17 cellular contexts compared by ENCODE assay signal in the genomic region with DNA sequence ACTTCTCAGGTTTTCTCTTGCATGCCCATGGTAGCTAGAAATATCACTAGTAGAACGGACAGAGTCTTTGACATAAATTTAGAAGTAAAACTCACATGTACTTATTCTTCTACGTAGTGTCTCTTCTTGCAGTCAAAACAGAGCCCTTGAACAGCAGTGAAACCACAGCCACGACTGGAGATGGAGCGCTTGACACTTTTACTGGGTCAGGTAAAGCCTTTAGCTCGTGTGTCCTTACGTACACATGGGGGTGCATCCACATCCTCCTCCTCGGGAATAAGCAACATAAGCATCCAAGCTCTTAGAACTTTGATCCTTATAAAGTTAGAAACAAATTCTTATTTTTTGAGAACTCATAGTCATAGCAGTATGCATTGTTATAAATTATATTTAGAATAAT.
DNase-seq lines count a peak whose midpoint lies in the region; ATAC-seq and TF ChIP-seq lines count a peak whose summit lies in the region.
"Had no signal": no experiment of that assay in that cellular context is flagged by ENCODE, and none has a peak within 500 bp of the region (broad histone marks: within the 10 kb centered on the region; RNA-seq: fewer than 3 reads in every experiment).

No MANE protein-coding gene starts in this region.

- H3K4me1 Mint-ChIP-seq in GM23338 = peaks cover 17% of the 10 kb centered on the region
- H3K4me1 Mint-ChIP-seq: CD14-positive monocyte; CD4-positive, alpha-beta memory T cell had no signal

- TF ChIP-seq CTCF in GM23338 (conservative IDR thresholded peaks at IDR 0.05; ENCODE audit: low read depth in 2 of 2) = no peak

- H3K36me3 ChIP-seq in GM23338 (ENCODE audit: insufficient read depth) = no peaks in the 10 kb centered on the region
- no peaks in the 10 kb centered on the region for H3K36me3 ChIP-seq in neuronal stem cell (replicated peaks in 1 of 2; ENCODE audit: control insufficient read depth in 2 of 2, insufficient read depth in 2 of 2, low read length in 2 of 2)
- H3K36me3 ChIP-seq in SJCRH30 = no peaks in the 10 kb centered on the region

- no peaks in the 10 kb centered on the region for H3K27me3 Mint-ChIP-seq in GM23338 (ENCODE audit: insufficient read depth, low read depth, poor library complexity)
- H3K27me3 Mint-ChIP-seq: CD4-positive, alpha-beta memory T cell had no signal

- H3K18ac ChIP-seq in neuronal stem cell (ENCODE audit: low read length) = no peak overlapping the region

- H3K9ac ChIP-seq in neuronal stem cell (ENCODE audit: low read depth, low read length, poor library complexity) = no peak overlapping the region
- H3K9ac ChIP-seq: BLaER1, GM23248 had no signal

- H2BK15ac ChIP-seq in neuronal stem cell (ENCODE audit: low read length) = no peak overlapping the region

- no peak overlapping the region for H2BK12ac ChIP-seq in neuronal stem cell (ENCODE audit: low read length)

- H3K36me3 Mint-ChIP-seq in GM23338 (ENCODE audit: low read depth) = no peaks in the 10 kb centered on the region
- H3K36me3 Mint-ChIP-seq: CD14-positive monocyte; CD4-positive, alpha-beta memory T cell had no signal

- no peak overlapping the region for H4K8ac ChIP-seq in neuronal stem cell (ENCODE audit: low read depth, low read length)

- H3K23ac ChIP-seq in neuronal stem cell (ENCODE audit: low read depth, low read length, poor library complexity) = no peak overlapping the region

- H2BK5ac ChIP-seq in neuronal stem cell (ENCODE audit: low read length) = no peak overlapping the region

- H2BK120ac ChIP-seq in neuronal stem cell (ENCODE audit: low read depth, low read length) = no peak overlapping the region

- H3K4ac ChIP-seq in neuronal stem cell (ENCODE audit: low read length) = no peak overlapping the region

- no peaks in the 10 kb centered on the region for H3K79me2 ChIP-seq in GM23338 (replicated peaks; ENCODE audit: insufficient read depth)

- H3K79me1 ChIP-seq in neuronal stem cell (ENCODE audit: low read depth, low read length) = no peaks in the 10 kb centered on the region

- H3K4me1 ChIP-seq in GM23338 (ENCODE audit: insufficient read depth) (peaks cover 6% of the 10 kb centered on the region; the same call in 1 of the 2 replicates), neuronal stem cell (ENCODE audit: control insufficient read depth in 2 of 2, insufficient read depth in 1 of 2, low read depth in 1 of 2, low read length in 2 of 2) (peaks cover 0 to 8% of the 10 kb centered on the region in 2 donors), SJCRH30 (peaks cover 15% of the 10 kb centered on the region)
- H3K4me1 ChIP-seq: BLaER1 had no signal

- no peak overlapping the region for H4K91ac ChIP-seq in neuronal stem cell (ENCODE audit: low read depth, low read length, poor library complexity)

- no peaks in the 10 kb centered on the region for H3K9me3 ChIP-seq in neuronal stem cell (replicated peaks in 1 of 2; ENCODE audit: control insufficient read depth in 2 of 2, insufficient read depth in 1 of 2, low read depth in 1 of 2, low read length in 2 of 2)
- H3K9me3 ChIP-seq in SJCRH30 (replicated peaks) = no peaks in the 10 kb centered on the region
- H3K9me3 ChIP-seq: BLaER1 had no signal

- ATAC-seq in GM23338 = peak; percentile 69
- ATAC-seq: GM12878, HCT116 had no signal

- no peak overlapping the region for H3K4me3 Mint-ChIP-seq in GM23338
- H3K4me3 Mint-ChIP-seq: CD14-positive monocyte; CD4-positive, alpha-beta memory T cell; HFFc6 had no signal

- no peak overlapping the region for H3K14ac ChIP-seq in neuronal stem cell (ENCODE audit: low read length)

- no peaks in the 10 kb centered on the region for H3K9me3 Mint-ChIP-seq in GM23338
- H3K9me3 Mint-ChIP-seq: CD14-positive monocyte; CD4-positive, alpha-beta memory T cell; HFFc6 had no signal

- H3K27ac Mint-ChIP-seq in GM23338 = peak overlapping the region; percentile 68
- H3K27ac Mint-ChIP-seq: CD14-positive monocyte; CD4-positive, alpha-beta memory T cell; HFFc6 had no signal

- DNase-seq in GM23338 (ENCODE audit: low spot score) = no peak
- DNase-seq in OCI-M1 (lab: John Stamatoyannopoulos, UW) = peak; percentile 32
- DNase-seq in left kidney (ENCODE audit: low read depth, low spot score) = peak; percentile 83
- no peak for DNase-seq in neuronal stem cell (ENCODE audit: low spot score)
- no peak for DNase-seq in SJCRH30
- DNase-seq in KG1 (lab: John Stamatoyannopoulos, UW) = no peak
- DNase-seq in stimulated activated CD4-positive, alpha-beta T cell treated with anti-CD3 and anti-CD28 coated beads, Interleukin-1b, Interleukin-23, amount 100 ng/mL, for 48 hours = no peak
- DNase-seq: 8988T; Calu3; CD4-positive, alpha-beta memory T cell; DMS79 treated with DMSO at 0.1 percent for 48 hours; GM23248; HFFc6 had no signal

- no peaks in the 10 kb centered on the region for H4K20me1 ChIP-seq in GM23338 (replicated peaks; ENCODE audit: insufficient read depth)
- H4K20me1 ChIP-seq: BLaER1 had no signal

- no peak overlapping the region for H3K27ac ChIP-seq in GM23338 (ENCODE audit: low read depth)
- peak overlapping the region; percentile 41 for H3K27ac ChIP-seq in neuronal stem cell (replicated peaks; ENCODE audit: low read length)
- no peak overlapping the region for H3K27ac ChIP-seq in SJCRH30
- H3K27ac ChIP-seq: BLaER1, GM23248 had no signal

- H3K4me3 ChIP-seq in GM23338 = no peak overlapping the region
- no peak overlapping the region for H3K4me3 ChIP-seq in neuronal stem cell (ENCODE audit: low read length in 2 of 2)
- no peak overlapping the region for H3K4me3 ChIP-seq in SJCRH30
- H3K4me3 ChIP-seq: BLaER1, GM12878, GM23248 had no signal

- H3K27me3 ChIP-seq in GM23338 (ENCODE audit: insufficient read depth) (no peaks in the 10 kb centered on the region), neuronal stem cell (ENCODE audit: control insufficient read depth in 3 of 3, insufficient read depth in 3 of 3, low read depth in 1 of 3, low read length in 3 of 3) (no peaks in the 10 kb centered on the region), SJCRH30 (no peaks in the 10 kb centered on the region)
- H3K27me3 ChIP-seq: BLaER1 had no signal

- WGBS in neuronal stem cell (ENCODE audit: extremely low coverage in 2 of 2, insufficient read length in 2 of 2, insufficient replicate concordance in 1 of 2), 2 donors = no CpG with 5 or more reads among the region's 7 CpGs

- H3F3A ChIP-seq in GM23338 (replicated peaks; ENCODE audit: low read depth) = no peaks in the 10 kb centered on the region

- H2AK5ac ChIP-seq in neuronal stem cell (ENCODE audit: low read depth, low read length) = no peak overlapping the region

- no peaks in the 10 kb centered on the region for H3K9me2 ChIP-seq in GM23338 (ENCODE audit: insufficient read depth)

- H2AFZ ChIP-seq in GM23338 (no peak overlapping the region), neuronal stem cell (ENCODE audit: low read length) (no peak overlapping the region)
- H2AFZ ChIP-seq: GM23248 had no signal

- H3K4me2 ChIP-seq in GM23338 (no peak overlapping the region), neuronal stem cell (ENCODE audit: insufficient read depth, low read length, poor library complexity, severe bottlenecking) (no peak overlapping the region)
- H3K4me2 ChIP-seq: BLaER1 had no signal

TF ChIP-seq in GM23338, 12 proteins besides CTCF, POLR2A, EP300 and RAD21 (continues in another document):
- TF ChIP-seq, protein P1, sequence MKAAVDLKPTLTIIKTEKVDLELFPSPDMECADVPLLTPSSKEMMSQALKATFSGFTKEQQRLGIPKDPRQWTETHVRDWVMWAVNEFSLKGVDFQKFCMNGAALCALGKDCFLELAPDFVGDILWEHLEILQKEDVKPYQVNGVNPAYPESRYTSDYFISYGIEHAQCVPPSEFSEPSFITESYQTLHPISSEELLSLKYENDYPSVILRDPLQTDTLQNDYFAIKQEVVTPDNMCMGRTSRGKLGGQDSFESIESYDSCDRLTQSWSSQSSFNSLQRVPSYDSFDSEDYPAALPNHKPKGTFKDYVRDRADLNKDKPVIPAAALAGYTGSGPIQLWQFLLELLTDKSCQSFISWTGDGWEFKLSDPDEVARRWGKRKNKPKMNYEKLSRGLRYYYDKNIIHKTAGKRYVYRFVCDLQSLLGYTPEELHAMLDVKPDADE (IDR thresholded peaks at IDR 0.05) = no peak
- TF ChIP-seq ZNF114 (CRISPR knock-in tag; IDR thresholded peaks at IDR 0.05) = no peak
- TF ChIP-seq, protein P2, sequence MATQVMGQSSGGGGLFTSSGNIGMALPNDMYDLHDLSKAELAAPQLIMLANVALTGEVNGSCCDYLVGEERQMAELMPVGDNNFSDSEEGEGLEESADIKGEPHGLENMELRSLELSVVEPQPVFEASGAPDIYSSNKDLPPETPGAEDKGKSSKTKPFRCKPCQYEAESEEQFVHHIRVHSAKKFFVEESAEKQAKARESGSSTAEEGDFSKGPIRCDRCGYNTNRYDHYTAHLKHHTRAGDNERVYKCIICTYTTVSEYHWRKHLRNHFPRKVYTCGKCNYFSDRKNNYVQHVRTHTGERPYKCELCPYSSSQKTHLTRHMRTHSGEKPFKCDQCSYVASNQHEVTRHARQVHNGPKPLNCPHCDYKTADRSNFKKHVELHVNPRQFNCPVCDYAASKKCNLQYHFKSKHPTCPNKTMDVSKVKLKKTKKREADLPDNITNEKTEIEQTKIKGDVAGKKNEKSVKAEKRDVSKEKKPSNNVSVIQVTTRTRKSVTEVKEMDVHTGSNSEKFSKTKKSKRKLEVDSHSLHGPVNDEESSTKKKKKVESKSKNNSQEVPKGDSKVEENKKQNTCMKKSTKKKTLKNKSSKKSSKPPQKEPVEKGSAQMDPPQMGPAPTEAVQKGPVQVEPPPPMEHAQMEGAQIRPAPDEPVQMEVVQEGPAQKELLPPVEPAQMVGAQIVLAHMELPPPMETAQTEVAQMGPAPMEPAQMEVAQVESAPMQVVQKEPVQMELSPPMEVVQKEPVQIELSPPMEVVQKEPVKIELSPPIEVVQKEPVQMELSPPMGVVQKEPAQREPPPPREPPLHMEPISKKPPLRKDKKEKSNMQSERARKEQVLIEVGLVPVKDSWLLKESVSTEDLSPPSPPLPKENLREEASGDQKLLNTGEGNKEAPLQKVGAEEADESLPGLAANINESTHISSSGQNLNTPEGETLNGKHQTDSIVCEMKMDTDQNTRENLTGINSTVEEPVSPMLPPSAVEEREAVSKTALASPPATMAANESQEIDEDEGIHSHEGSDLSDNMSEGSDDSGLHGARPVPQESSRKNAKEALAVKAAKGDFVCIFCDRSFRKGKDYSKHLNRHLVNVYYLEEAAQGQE (IDR thresholded peaks at IDR 0.05; ENCODE audit: unreplicated experiment) = no peak
- TF ChIP-seq NANOG (IDR thresholded peaks at IDR 0.05; ENCODE audit: borderline replicate concordance) = no peak

Comparison
In these comparisons a context has a peak if more than half of its experiments do, and no peak if none do; other contexts are left out.
1. DNase-seq: peak in OCI-M1 (single experiment) and left kidney (single experiment); none in GM23338 (single experiment), neuronal stem cell (single experiment), SJCRH30 (0 of 2), KG1 (single experiment) and stimulated activated CD4-positive, alpha-beta T cell treated with anti-CD3 and anti-CD28 coated beads, Interleukin-1b, Interleukin-23, amount 100 ng/mL, for 48 hours (single experiment).